Comparison of ENCODE assay signal across 14 cellular contexts in genomic region chr10:133568834-133569561, GRCh38. TPM values are rescaled to one million over a fixed set of nuclear protein-coding genes. Genes with fewer than 3 reads are reported as not detected.
DNase-seq lines count a peak whose midpoint lies in the region; ATAC-seq, FAIRE-seq and TF ChIP-seq lines count a peak whose summit lies in the region.
"Not testable (repeated sequence)": the region's sequence is repeated elsewhere in the genome, so short reads cannot be mapped to it uniquely, and the experiment has no call there.
"Had no signal": no experiment of that assay in that cellular context is flagged by ENCODE, and none has a peak within 500 bp of the region (broad histone marks: within the 10 kb centered on the region; RNA-seq: fewer than 3 reads in every experiment).

No MANE protein-coding gene starts in this region.

- not testable (repeated sequence) for TF ChIP-seq POLR2A in A549 (IDR thresholded peaks at IDR 0.05; ENCODE audit: low read length)

- not testable (repeated sequence) for FAIRE-seq in A549 (lab: Jason Lieb, UNC)
- peak; percentile 44 for FAIRE-seq in HTR-8/SVneo (lab: Jason Lieb, UNC)

- DNase-seq in A549 (ENCODE audit: low read depth in 1 of 2, low spot score in 1 of 2); HTR-8/SVneo (ENCODE audit: insufficient read length, low spot score); activated T-cell treated with anti-CD3 and anti-CD28 coated beads, Interleukin-2, amount 50 U/mL, for 72 hours; right cardiac atrium; memory B cell (ENCODE audit: low spot score in 2 of 2); stimulated activated naive B cell treated with anti-CD40 and anti-IgM and Interleukin-4, amounts not matched to agents 10 μg/mL and 1 μg/mL and 100 μg/mL, for 72 hours: not testable (repeated sequence)

- H3K36me3 Mint-ChIP-seq in activated T-cell treated with anti-CD3 and anti-CD28 coated beads, Interleukin-2, amount 50 U/mL, for 72 hours (ENCODE audit: insufficient read depth in 2 of 2) = peaks cover 7 to 11% of the 10 kb centered on the region in 2 donors
- H3K36me3 Mint-ChIP-seq in memory B cell = not testable (repeated sequence)
- peaks cover 11 to 14% of the 10 kb centered on the region in 2 donors for H3K36me3 Mint-ChIP-seq in stimulated activated naive B cell treated with anti-CD40 and anti-IgM and Interleukin-4, amounts not matched to agents 10 μg/mL and 1 μg/mL and 100 μg/mL, for 72 hours

- not testable (repeated sequence) for TF ChIP-seq RAD21 in A549 (conservative IDR thresholded peaks at IDR 0.05 in 1 of 2, IDR thresholded peaks at IDR 0.05 in 1 of 2)

- not testable (repeated sequence) for H3K4me3 Mint-ChIP-seq in activated T-cell treated with anti-CD3 and anti-CD28 coated beads, Interleukin-2, amount 50 U/mL, for 72 hours; memory B cell; stimulated activated naive B cell treated with anti-CD40 and anti-IgM and Interleukin-4, amounts not matched to agents 10 μg/mL and 1 μg/mL and 100 μg/mL, for 72 hours

- not testable (repeated sequence) for H3K4me1 ChIP-seq in A549; right cardiac atrium (ENCODE audit: control insufficient read depth, insufficient read depth, low read length)

- H3K4me1 Mint-ChIP-seq in activated T-cell treated with anti-CD3 and anti-CD28 coated beads, Interleukin-2, amount 50 U/mL, for 72 hours (ENCODE audit: low read depth); memory B cell; stimulated activated naive B cell treated with anti-CD40 and anti-IgM and Interleukin-4, amounts not matched to agents 10 μg/mL and 1 μg/mL and 100 μg/mL, for 72 hours: not testable (repeated sequence)

- H3K9me3 Mint-ChIP-seq in activated T-cell treated with anti-CD3 and anti-CD28 coated beads, Interleukin-2, amount 50 U/mL, for 72 hours = not testable (repeated sequence)
- peaks cover 12% of the 10 kb centered on the region for H3K9me3 Mint-ChIP-seq in memory B cell
- peaks cover 15 to 17% of the 10 kb centered on the region in 2 donors for H3K9me3 Mint-ChIP-seq in stimulated activated naive B cell treated with anti-CD40 and anti-IgM and Interleukin-4, amounts not matched to agents 10 μg/mL and 1 μg/mL and 100 μg/mL, for 72 hours

- POLR2A ChIA-PET in A549 (lab: Yijun Ruan, JAX) = not testable (repeated sequence)

- H3K9me3 ChIP-seq in A549 = peaks cover 12% of the 10 kb centered on the region
- not testable (repeated sequence) for H3K9me3 ChIP-seq in right cardiac atrium (ENCODE audit: control insufficient read depth, low read length)

- not testable (repeated sequence) for H3K27ac ChIP-seq in A549; right cardiac atrium (ENCODE audit: low read length)

- CTCF ChIA-PET in A549 (lab: Yijun Ruan, JAX) = not testable (repeated sequence)

- not testable (repeated sequence) for TF ChIP-seq EP300 in A549 (IDR thresholded peaks at IDR 0.05)

- H3K27me3 Mint-ChIP-seq in activated T-cell treated with anti-CD3 and anti-CD28 coated beads, Interleukin-2, amount 50 U/mL, for 72 hours (ENCODE audit: low read depth) = peaks cover 21% of the 10 kb centered on the region
- not testable (repeated sequence) for H3K27me3 Mint-ChIP-seq in memory B cell
- peaks cover 20 to 28% of the 10 kb centered on the region in 2 donors for H3K27me3 Mint-ChIP-seq in stimulated activated naive B cell treated with anti-CD40 and anti-IgM and Interleukin-4, amounts not matched to agents 10 μg/mL and 1 μg/mL and 100 μg/mL, for 72 hours

- ATAC-seq in A549 (peak; percentile 67 to 74), SK-N-SH treated with all-trans-retinoic acid at 6 μM for 48 hours (peak; percentile 47), esophagus mucosa (peak; percentile 38), right cardiac atrium (peak; percentile 42 to 44), memory B cell (ENCODE audit: low read depth) (peak; percentile 14)
- ATAC-seq in activated T-cell treated with anti-CD3 and anti-CD28 coated beads, Interleukin-2, amount 50 U/mL, for 72 hours (replicated peaks in 1 of 2) = peak; percentile 29 to 49
- peak; percentile 38 to 72 for ATAC-seq in stimulated activated naive B cell treated with anti-CD40 and anti-IgM and Interleukin-4, amounts not matched to agents 10 μg/mL and 1 μg/mL and 100 μg/mL, for 72 hours (replicated peaks)

- intact Hi-C loops in right cardiac atrium (cut with DNase I) = not testable (repeated sequence)

- H3K4me2 ChIP-seq in A549 = not testable (repeated sequence)

- no CpG with 5 or more reads among the region's 84 CpGs for WGBS in A549 (ENCODE audit: missing lambda C conversion rate)
- 27% methylated on average over 15 of the region's 84 CpGs for WGBS in right cardiac atrium

- not testable (repeated sequence) for H3K27ac Mint-ChIP-seq in activated T-cell treated with anti-CD3 and anti-CD28 coated beads, Interleukin-2, amount 50 U/mL, for 72 hours; memory B cell; stimulated activated naive B cell treated with anti-CD40 and anti-IgM and Interleukin-4, amounts not matched to agents 10 μg/mL and 1 μg/mL and 100 μg/mL, for 72 hours

- H3K4me3 ChIP-seq in A549; right cardiac atrium (ENCODE audit: low read length): not testable (repeated sequence)

- H3K27me3 ChIP-seq in right cardiac atrium (ENCODE audit: control insufficient read depth, insufficient read depth) = not testable (repeated sequence)

- TF ChIP-seq CTCF in A549 (IDR thresholded peaks at IDR 0.05) = not testable (repeated sequence)

RNA-seq across cellular contexts. Expression of gene SYCE1, which starts 3.6 kb away (rescaled TPM):
- not detected in 2 replicates for polyA plus RNA-seq in A549 (2011; rRNA removed)
- not detected in 2 replicates for polyA plus RNA-seq in A549 (2012; cell fraction: cytosol; rRNA removed)
- polyA plus RNA-seq in A549 (2012; cell fraction: nucleus; rRNA removed) = not detected in 2 replicates
- polyA plus RNA-seq in A549 (2017; fragmentation: RNase III; extraction: RNeasy Plus Mini Kit Qiagen cat#74134 plus additional on column Dnase treatment) = not detected in 3 replicates
- not detected in 2 replicates for polyA minus RNA-seq in A549 (2011; rRNA and poly(A)+ RNA removed)
- total RNA-seq in activated T-cell treated with anti-CD3 and anti-CD28 coated beads, Interleukin-2, amount 50 U/mL, for 72 hours = 1 to 10 TPM in 1 of 2 donors, under 1 TPM in 1; 0.37 to 3.2 TPM
- not detected for total RNA-seq in esophagus mucosa
- total RNA-seq in right cardiac atrium = 1 to 10 TPM in 1 of 4 donors, under 1 TPM in 2, not detected in 1; 0.09 to 1.6 (median 0.37) TPM
- 0.34 TPM for polyA plus RNA-seq in right cardiac atrium
- total RNA-seq: Calu3, H1, HT-29 had no signal
- polyA plus RNA-seq: H1, IgD-negative memory B cell had no signal

RNA-seq across cellular contexts. Expression of gene CYP2E1, which starts 41.8 kb away (rescaled TPM):
- 0.75 and 0.93 TPM in 2 replicates for polyA plus RNA-seq in A549 (2011; rRNA removed)
- 0.05 and 0.08 TPM in 2 replicates for polyA plus RNA-seq in A549 (2012; cell fraction: cytosol; rRNA removed)
- 0.26 and 0.43 TPM in 2 replicates for polyA plus RNA-seq in A549 (2012; cell fraction: nucleus; rRNA removed)
- 0.14 to 0.21 TPM (median 0.17 TPM) in 3 replicates for polyA plus RNA-seq in A549 (2017; fragmentation: RNase III; extraction: RNeasy Plus Mini Kit Qiagen cat#74134 plus additional on column Dnase treatment)
- 0.12 and 0.54 TPM in 2 replicates for polyA minus RNA-seq in A549 (2011; rRNA and poly(A)+ RNA removed)
- 1 to 10 TPM in 1 of 2 donors, under 1 TPM in 1; 0.83 to 1.4 TPM for total RNA-seq in activated T-cell treated with anti-CD3 and anti-CD28 coated beads, Interleukin-2, amount 50 U/mL, for 72 hours
- 10.6 TPM for total RNA-seq in esophagus mucosa
- 1 to 10 TPM in 3 of 4 donors, under 1 TPM in 1; 0.80 to 1.3 (median 1.2) TPM for total RNA-seq in right cardiac atrium
- 0.36 TPM for polyA plus RNA-seq in right cardiac atrium
- total RNA-seq: H1, HT-29 had no signal
- polyA plus RNA-seq: IgD-negative memory B cell had no signal

RNA-seq across cellular contexts. Expression of gene FRG2B, which starts 57.6 kb away (rescaled TPM):
- polyA plus RNA-seq in A549 (2011; rRNA removed) (0.05 TPM in 1 of 2 replicates, not detected in the other), A549 (2017; fragmentation: RNase III; extraction: RNeasy Plus Mini Kit Qiagen cat#74134 plus additional on column Dnase treatment) (not detected in 3 replicates), right cardiac atrium (not detected)
- polyA plus RNA-seq in A549 (2012; cell fraction: cytosol; rRNA removed) = 0.03 and 0.06 TPM in 2 replicates
- not detected in 2 replicates for polyA plus RNA-seq in A549 (2012; cell fraction: nucleus; rRNA removed)
- 0.49 TPM in 1 of 2 replicates, not detected in the other for polyA minus RNA-seq in A549 (2011; rRNA and poly(A)+ RNA removed)
- not detected for total RNA-seq in activated T-cell treated with anti-CD3 and anti-CD28 coated beads, Interleukin-2, amount 50 U/mL, for 72 hours
- total RNA-seq in esophagus mucosa (not detected), right cardiac atrium (not detected)
- total RNA-seq: Calu3, Daoy, H1, HT-29 had no signal
- polyA plus RNA-seq: CD8-positive, alpha-beta memory T cell; H1; IgD-negative memory B cell had no signal

Comparison
In these comparisons a context has a peak if more than half of its experiments do, and no peak if none do; other contexts are left out.
1. ATAC-seq: peak in every context shown above with its lines; median percentile 70 in A549; 55 in stimulated activated naive B cell treated with anti-CD40 and anti-IgM and Interleukin-4, amounts not matched to agents 10 μg/mL and 1 μg/mL and 100 μg/mL, for 72 hours; 47 in SK-N-SH treated with all-trans-retinoic acid at 6 μM for 48 hours; 43 in right cardiac atrium; 39 in activated T-cell treated with anti-CD3 and anti-CD28 coated beads, Interleukin-2, amount 50 U/mL, for 72 hours; 38 in esophagus mucosa; 14 in memory B cell.